In genomic region chr19:40570313-40571004, GRCh38 we compare ENCODE assay signal across 9 cellular contexts. TPM values are rescaled to one million over a fixed set of nuclear protein-coding genes. Genes with fewer than 3 reads are reported as not detected.
DNase-seq lines count a peak whose midpoint lies in the region; ATAC-seq, FAIRE-seq and TF ChIP-seq lines count a peak whose summit lies in the region.
"Had no signal": no experiment of that assay in that cellular context is flagged by ENCODE, and none has a peak within 500 bp of the region (broad histone marks: within the 10 kb centered on the region; RNA-seq: fewer than 3 reads in every experiment).

No MANE protein-coding gene starts in this region.

- intact Hi-C loops in HepG2 (cut with micrococcal nuclease; ENCODE audit: unreplicated experiment), result no loop called here

- H3K79me2 ChIP-seq in HepG2 (ENCODE audit: insufficient read depth, low read length), result no peaks in the 10 kb centered on the region

- FAIRE-seq in HepG2 (lab: Jason Lieb, UNC), result peak; percentile 79
- FAIRE-seq: colon had no signal

- no peak overlapping the region for H2AFZ ChIP-seq in HepG2 (ENCODE audit: low read length)

- H3K9ac ChIP-seq in BLaER1 treated with 17β-estradiol and CSF1 and Interleukin-3, amounts not matched to agents 10 nM and 100 nM, result peak overlapping the region; percentile 56 to 80 (median 75); a peak in 21 of 22 replicates
- H3K9ac ChIP-seq in HepG2 (ENCODE audit: insufficient read depth, low read depth, low read length), result peak overlapping the region; percentile 54

- peaks cover 29 to 42% (median 40%) of the 10 kb centered on the region in 11 experiments for H3K27me3 ChIP-seq in BLaER1 treated with 17β-estradiol and CSF1 and Interleukin-3, amounts not matched to agents 10 nM and 100 nM
- H3K27me3 ChIP-seq in HepG2 (ENCODE audit: control insufficient read depth in 1 of 2, insufficient read depth in 2 of 2, low read length in 2 of 2), result peaks cover 10 to 41% of the 10 kb centered on the region in 2 experiments

- BruUV-seq in HepG2 (replicated peaks; lab: Mats Ljungman, UMichigan), result no TSS peak

- 0 out of 2 replicates have a peak, but pooled peaks have one; percentile 12 for TF ChIP-seq RAD21 in HepG2 (CRISPR knock-in tag; IDR thresholded peaks at IDR 0.05)

- H3K4me3 ChIP-seq in BLaER1 treated with 17β-estradiol and CSF1 and Interleukin-3, amounts not matched to agents 10 nM and 100 nM, result peak overlapping the region; percentile 51 to 72 (median 58)
- H3K4me3 ChIP-seq in HepG2 (replicated peaks in 1 of 3; ENCODE audit: insufficient read depth in 1 of 3, low read depth in 2 of 3, low read length in 3 of 3), result peak overlapping the region; percentile 44 to 71 (median 52); a peak in 5 of 6 replicates

- in situ Hi-C loops in HepG2 (cut with HindIII; ENCODE audit: extremely low pct_ligation_motif_present, low pct_unique_long_range_greater_than_20kb), result no loop called here

- CTCF ChIA-PET in HepG2 (lab: Yijun Ruan, JAX; ENCODE audit: low intra/inter-chr PET ratio, low total read pairs), result interaction anchor here (1.3 kb wide), 1 partner anchor 64 kb away, joined by 5 read pairs; no protein-coding TSS in a partner anchor

- DNase-seq in NCI-H526 treated with DMSO at 0.1 percent for 48 hours (lab: John Stamatoyannopoulos, UW) (peak; percentile 98), dermis blood vessel endothelial cell (peak; percentile 100), HepG2 (ENCODE audit: low spot score) (peak; percentile 96)
- DNase-seq in activated CD4-positive, alpha-beta T cell treated with anti-CD3 and anti-CD28 coated beads, Interleukin-2, amount 50 U/mL, for 1 hour, result peak; percentile 97
- DNase-seq in stimulated activated CD4-positive, alpha-beta T cell treated with anti-CD3 and anti-CD28 coated beads, Interleukin-2, amount 100 ng/mL, for 48 hours, result peak; percentile 88 to 94

- H3K27ac ChIP-seq in BLaER1 treated with 17β-estradiol and CSF1 and Interleukin-3, amounts not matched to agents 10 nM and 100 nM, result peak overlapping the region in 9 of 11 experiments; percentile 36 to 76 (median 66); a peak in 16 of 22 replicates
- H3K27ac ChIP-seq in HepG2 (ENCODE audit: extremely low read length, insufficient read depth, low read length), result no peak overlapping the region

- WGBS in HepG2 (ENCODE audit: low lambda C conversion rate), result 3% methylated on average over 7 of the region's 53 CpGs

- H4K20me1 ChIP-seq in BLaER1 treated with 17β-estradiol and CSF1 and Interleukin-3, amounts not matched to agents 10 nM and 100 nM, result no peaks in the 10 kb centered on the region; a peak in 1 of 22 replicates
- no peaks in the 10 kb centered on the region for H4K20me1 ChIP-seq in HepG2 (ENCODE audit: insufficient read depth, low read length)

- peak; percentile 76 for TF ChIP-seq CTCF in HepG2 (CRISPR knock-in tag; IDR thresholded peaks at IDR 0.05)

- peak; percentile 81 for ATAC-seq in GM19372 (IDR thresholded peaks at IDR 0.05; ENCODE audit: low read depth, unreplicated experiment)
- peak; percentile 72 for ATAC-seq in HG03520 (IDR thresholded peaks at IDR 0.05; ENCODE audit: unreplicated experiment)
- peak; percentile 90 for ATAC-seq in HepG2

- no peak for TF ChIP-seq POLR2A in HepG2 (IDR thresholded peaks at IDR 0.05; ENCODE audit: insufficient read depth in 1 of 2, low read depth in 2 of 2, low read length in 2 of 2)

- TF ChIP-seq EP300 in HepG2 (IDR thresholded peaks at IDR 0.05; ENCODE audit: low read depth in 2 of 2, low read length in 2 of 2) (no peak), HepG2 (CRISPR knock-in tag; IDR thresholded peaks at IDR 0.05; ENCODE audit: borderline replicate concordance) (no peak)

- no peaks in the 10 kb centered on the region for H3K9me3 ChIP-seq in BLaER1 treated with 17β-estradiol and CSF1 and Interleukin-3, amounts not matched to agents 10 nM and 100 nM (replicated peaks in 1 of 11)
- H3K9me3 ChIP-seq in HepG2 (ENCODE audit: low read length), result no peaks in the 10 kb centered on the region

- POLR2A ChIA-PET in HepG2 (lab: Yijun Ruan, JAX), result interaction anchor here (0.6 to 1.6 kb wide), 12 partner anchors 11 to 237 kb away, joined by 3 to 5 read pairs (median 4); partner anchors contain the start of genes BLVRB, LTBP4 and SERTAD1

- H3K4me2 ChIP-seq in BLaER1 treated with 17β-estradiol and CSF1 and Interleukin-3, amounts not matched to agents 10 nM and 100 nM, result peak overlapping the region; percentile 84 to 97 (median 92)
- peak overlapping the region; percentile 97 for H3K4me2 ChIP-seq in HepG2 (ENCODE audit: low read depth, low read length)

- peaks cover 10 to 46% (median 42%) of the 10 kb centered on the region in 10 experiments for H3K4me1 ChIP-seq in BLaER1 treated with 17β-estradiol and CSF1 and Interleukin-3, amounts not matched to agents 10 nM and 100 nM
- peaks cover 24% of the 10 kb centered on the region for H3K4me1 ChIP-seq in HepG2 (ENCODE audit: insufficient read depth, low read length)

- no peaks in the 10 kb centered on the region for H3K36me3 ChIP-seq in BLaER1 treated with 17β-estradiol and CSF1 and Interleukin-3, amounts not matched to agents 10 nM and 100 nM
- H3K36me3 ChIP-seq in HepG2 (replicated peaks in 1 of 2; ENCODE audit: control insufficient read depth in 1 of 2, insufficient read depth in 2 of 2, low read length in 2 of 2), result no peaks in the 10 kb centered on the region

TF ChIP-seq in HepG2, 621 proteins besides CTCF, POLR2A, EP300 and RAD21 (continues in another document):
- TF ChIP-seq RBAK (CRISPR knock-in tag; IDR thresholded peaks at IDR 0.05) (no peak), TSC22D2 (CRISPR knock-in tag; IDR thresholded peaks at IDR 0.05; ENCODE audit: borderline replicate concordance) (no peak), PAWR (CRISPR knock-in tag; IDR thresholded peaks at IDR 0.05; ENCODE audit: borderline replicate concordance) (no peak), ZNF570 (CRISPR knock-in tag; IDR thresholded peaks at IDR 0.05; ENCODE audit: borderline replicate concordance) (no peak)

RNA-seq across cellular contexts. Expression of gene SHKBP1, which starts 6.2 kb away (rescaled TPM):
- total RNA-seq in dermis blood vessel endothelial cell, result 27.7 and 67.0 TPM in 2 replicates
- 13.8 and 16.2 TPM in 2 replicates for total RNA-seq in HepG2 (2016; rRNA removed; fragmentation: Illumina TruSeq; extraction: Trizol)
- 5.3 and 5.6 TPM in 2 replicates for total RNA-seq in HepG2 (2016; cell fraction: cytosol; rRNA removed; fragmentation: Illumina TruSeq; extraction: Trizol; ENCODE audit: low read depth)
- 13.0 and 17.7 TPM in 2 replicates for total RNA-seq in HepG2 (2016; cell fraction: insoluble cytoplasmic fraction; rRNA removed; fragmentation: Illumina TruSeq; extraction: Trizol)
- 7.8 and 10.7 TPM in 2 replicates for total RNA-seq in HepG2 (2016; cell fraction: membrane; rRNA removed; fragmentation: Illumina TruSeq; extraction: Trizol)
- 13.0 and 13.3 TPM in 2 replicates for total RNA-seq in HepG2 (2016; cell fraction: nucleus; rRNA removed; fragmentation: Illumina TruSeq; extraction: Trizol)
- 17.4 and 20.6 TPM in 2 replicates for polyA plus RNA-seq in HepG2 (2011; rRNA removed)
- polyA plus RNA-seq in HepG2 (2011; cell fraction: cytosol; rRNA removed), result 13.3 and 18.5 TPM in 2 replicates
- polyA plus RNA-seq in HepG2 (2011; cell fraction: nucleus; rRNA removed), result 67.9 and 84.5 TPM in 2 replicates
- 15.6 and 36.6 TPM in 2 replicates for polyA plus RNA-seq in HepG2 (2012)
- polyA plus RNA-seq in HepG2 (2016; cell fraction: cytosol; fragmentation: Illumina TruSeq; extraction: Trizol; ENCODE audit: low read depth), result 7.9 and 8.8 TPM in 2 replicates
- polyA plus RNA-seq in HepG2 (2016; cell fraction: insoluble cytoplasmic fraction; fragmentation: Illumina TruSeq; extraction: Trizol; ENCODE audit: low read depth), result 20.3 and 25.0 TPM in 2 replicates
- polyA plus RNA-seq in HepG2 (2016; cell fraction: membrane; fragmentation: Illumina TruSeq; extraction: Trizol; ENCODE audit: low read depth), result 14.5 and 16.5 TPM in 2 replicates
- polyA plus RNA-seq in HepG2 (2016; cell fraction: nucleus; fragmentation: Illumina TruSeq; extraction: Trizol; ENCODE audit: insufficient read depth, low read depth), result 34.3 and 43.8 TPM in 2 replicates
- 46.9 and 53.5 TPM in 2 replicates for polyA minus RNA-seq in HepG2 (2011; rRNA and poly(A)+ RNA removed; ENCODE audit: low replicate concordance)
- 25.8 and 30.2 TPM in 2 replicates for polyA minus RNA-seq in HepG2 (2011; cell fraction: cytosol; rRNA and poly(A)+ RNA removed)
- 15.2 and 18.8 TPM in 2 replicates for polyA minus RNA-seq in HepG2 (2011; cell fraction: nucleus; rRNA and poly(A)+ RNA removed)

RNA-seq across cellular contexts. Expression of gene LTBP4, which starts 30.7 kb away (rescaled TPM):
- 16.8 and 25.2 TPM in 2 replicates for total RNA-seq in dermis blood vessel endothelial cell
- 0.45 and 0.86 TPM in 2 replicates for total RNA-seq in HepG2 (2016; rRNA removed; fragmentation: Illumina TruSeq; extraction: Trizol)
- total RNA-seq in HepG2 (2016; cell fraction: cytosol; rRNA removed; fragmentation: Illumina TruSeq; extraction: Trizol; ENCODE audit: low read depth), result 0.97 and 1.7 TPM in 2 replicates
- total RNA-seq in HepG2 (2016; cell fraction: insoluble cytoplasmic fraction; rRNA removed; fragmentation: Illumina TruSeq; extraction: Trizol), result 0.65 and 0.95 TPM in 2 replicates
- 0.37 and 1.2 TPM in 2 replicates for total RNA-seq in HepG2 (2016; cell fraction: membrane; rRNA removed; fragmentation: Illumina TruSeq; extraction: Trizol)
- 0.81 and 1.2 TPM in 2 replicates for total RNA-seq in HepG2 (2016; cell fraction: nucleus; rRNA removed; fragmentation: Illumina TruSeq; extraction: Trizol)
- 2.2 and 2.3 TPM in 2 replicates for polyA plus RNA-seq in HepG2 (2011; rRNA removed)
- polyA plus RNA-seq in HepG2 (2011; cell fraction: cytosol; rRNA removed), result 0.73 and 1.1 TPM in 2 replicates
- polyA plus RNA-seq in HepG2 (2011; cell fraction: nucleus; rRNA removed), result 13.9 and 21.0 TPM in 2 replicates
- polyA plus RNA-seq in HepG2 (2012), result 3.8 and 4.0 TPM in 2 replicates
- polyA plus RNA-seq in HepG2 (2016; cell fraction: cytosol; fragmentation: Illumina TruSeq; extraction: Trizol; ENCODE audit: low read depth), result 0.32 TPM in 2 replicates
- polyA plus RNA-seq in HepG2 (2016; cell fraction: insoluble cytoplasmic fraction; fragmentation: Illumina TruSeq; extraction: Trizol; ENCODE audit: low read depth), result 0.66 and 0.89 TPM in 2 replicates
- 0.61 and 0.92 TPM in 2 replicates for polyA plus RNA-seq in HepG2 (2016; cell fraction: membrane; fragmentation: Illumina TruSeq; extraction: Trizol; ENCODE audit: low read depth)
- 3.8 and 5.0 TPM in 2 replicates for polyA plus RNA-seq in HepG2 (2016; cell fraction: nucleus; fragmentation: Illumina TruSeq; extraction: Trizol; ENCODE audit: insufficient read depth, low read depth)
- polyA minus RNA-seq in HepG2 (2011; rRNA and poly(A)+ RNA removed; ENCODE audit: low replicate concordance), result 2.3 and 20.6 TPM in 2 replicates
- polyA minus RNA-seq in HepG2 (2011; cell fraction: cytosol; rRNA and poly(A)+ RNA removed), result 1.2 and 2.7 TPM in 2 replicates
- polyA minus RNA-seq in HepG2 (2011; cell fraction: nucleus; rRNA and poly(A)+ RNA removed), result 2.4 and 2.6 TPM in 2 replicates
